1 cellular context compared by ENCODE assay signal in genomic region chr11:93193721-93194120, GRCh38.
A peak's percentile ranks its signal among the peaks of the same experiment; 100 is the strongest.
TF ChIP-seq lines count a peak whose summit lies in the region.

No MANE protein-coding gene starts in this region.

TF ChIP-seq in HepG2, 621 proteins besides CTCF, POLR2A, EP300 and RAD21:
- TF ChIP-seq, protein P1, sequence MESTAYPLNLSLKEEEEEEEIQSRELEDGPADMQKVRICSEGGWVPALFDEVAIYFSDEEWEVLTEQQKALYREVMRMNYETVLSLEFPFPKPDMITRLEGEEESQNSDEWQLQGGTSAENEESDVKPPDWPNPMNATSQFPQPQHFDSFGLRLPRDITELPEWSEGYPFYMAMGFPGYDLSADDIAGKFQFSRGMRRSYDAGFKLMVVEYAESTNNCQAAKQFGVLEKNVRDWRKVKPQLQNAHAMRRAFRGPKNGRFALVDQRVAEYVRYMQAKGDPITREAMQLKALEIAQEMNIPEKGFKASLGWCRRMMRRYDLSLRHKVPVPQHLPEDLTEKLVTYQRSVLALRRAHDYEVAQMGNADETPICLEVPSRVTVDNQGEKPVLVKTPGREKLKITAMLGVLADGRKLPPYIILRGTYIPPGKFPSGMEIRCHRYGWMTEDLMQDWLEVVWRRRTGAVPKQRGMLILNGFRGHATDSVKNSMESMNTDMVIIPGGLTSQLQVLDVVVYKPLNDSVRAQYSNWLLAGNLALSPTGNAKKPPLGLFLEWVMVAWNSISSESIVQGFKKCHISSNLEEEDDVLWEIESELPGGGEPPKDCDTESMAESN (CRISPR knock-in tag; conservative IDR thresholded peaks at IDR 0.05), result no peak
- TF ChIP-seq ZKSCAN1 (IDR thresholded peaks at IDR 0.05; ENCODE audit: low read length), result no peak
- TF ChIP-seq, protein P2, sequence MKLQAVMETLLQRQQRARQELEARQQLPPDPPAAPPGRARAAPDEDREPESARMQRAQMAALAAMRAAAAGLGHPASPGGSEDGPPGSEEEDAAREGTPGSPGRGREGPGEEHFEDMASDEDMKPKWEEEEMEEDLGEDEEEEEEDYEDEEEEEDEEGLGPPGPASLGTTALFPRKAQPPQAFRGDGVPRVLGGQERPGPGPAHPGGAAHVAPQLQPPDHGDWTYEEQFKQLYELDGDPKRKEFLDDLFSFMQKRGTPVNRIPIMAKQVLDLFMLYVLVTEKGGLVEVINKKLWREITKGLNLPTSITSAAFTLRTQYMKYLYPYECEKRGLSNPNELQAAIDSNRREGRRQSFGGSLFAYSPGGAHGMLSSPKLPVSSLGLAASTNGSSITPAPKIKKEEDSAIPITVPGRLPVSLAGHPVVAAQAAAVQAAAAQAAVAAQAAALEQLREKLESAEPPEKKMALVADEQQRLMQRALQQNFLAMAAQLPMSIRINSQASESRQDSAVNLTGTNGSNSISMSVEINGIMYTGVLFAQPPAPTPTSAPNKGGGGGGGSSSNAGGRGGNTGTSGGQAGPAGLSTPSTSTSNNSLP (IDR thresholded peaks at IDR 0.05; ENCODE audit: low read depth, low read length), result no peak
- TF ChIP-seq CEBPG (CRISPR knock-in tag; IDR thresholded peaks at IDR 0.05), result 0 out of 2 replicates have a peak, but pooled peaks have one; percentile 11
- no peak for TF ChIP-seq HHEX (CRISPR knock-in tag; IDR thresholded peaks at IDR 0.05)
- TF ChIP-seq CEBPB (IDR thresholded peaks at IDR 0.05; ENCODE audit: borderline replicate concordance, low read depth, low read length), result peak; percentile 73
- TF ChIP-seq HES4 (CRISPR knock-in tag; IDR thresholded peaks at IDR 0.05; ENCODE audit: borderline replicate concordance), result no peak
- no peak for TF ChIP-seq MTF2 (CRISPR knock-in tag; IDR thresholded peaks at IDR 0.05; ENCODE audit: borderline replicate concordance)
- TF ChIP-seq ZNF33A (CRISPR knock-in tag; IDR thresholded peaks at IDR 0.05; ENCODE audit: borderline replicate concordance), result no peak
- TF ChIP-seq CENPT (CRISPR knock-in tag; IDR thresholded peaks at IDR 0.05; ENCODE audit: low read depth), result no peak
